In genomic region chr19:39124136-39124764, GRCh38 we compare ENCODE assay signal across 14 cellular contexts. TPM values are rescaled to one million over a fixed set of nuclear protein-coding genes. Genes with fewer than 3 reads are reported as not detected.
DNase-seq lines count a peak whose midpoint lies in the region; ATAC-seq, FAIRE-seq and TF ChIP-seq lines count a peak whose summit lies in the region.
"Had no signal": no experiment of that assay in that cellular context is flagged by ENCODE, and none has a peak within 500 bp of the region (broad histone marks: within the 10 kb centered on the region; RNA-seq: fewer than 3 reads in every experiment).

No MANE protein-coding gene starts in this region.

- intact Hi-C loops in Panc1 (cut with micrococcal nuclease; ENCODE audit: unreplicated experiment), result no loop called here

- no peaks in the 10 kb centered on the region for H3K9me3 ChIP-seq in Panc1 (ENCODE audit: control insufficient read depth, insufficient read depth, low read depth, low read length)
- H3K9me3 ChIP-seq in H1 (ENCODE audit: insufficient read depth in 2 of 2, low read depth in 1 of 2, low read length in 1 of 2), result no peaks in the 10 kb centered on the region
- no peaks in the 10 kb centered on the region for H3K9me3 ChIP-seq in WERI-Rb-1 (ENCODE audit: severe bottlenecking)
- H3K9me3 ChIP-seq: lower lobe of right lung had no signal

- H2BK20ac ChIP-seq in H1 (ENCODE audit: low read length), result 0 out of 2 replicates have a peak overlapping the region, but pooled peaks have one; percentile 32

- no peak overlapping the region for H3K27ac Mint-ChIP-seq in osteocyte (ENCODE audit: unreplicated experiment)

- H2BK5ac ChIP-seq in H1 (ENCODE audit: low read depth, low read length), result peak overlapping the region; percentile 85; the same call in 1 of the 2 replicates

- 72% methylated on average over 7 of the region's 7 CpGs; no CpG with 5 or more reads in 1 of the 2 experiments for WGBS in H1 (ENCODE audit: extremely low coverage in 1 of 2, insufficient coverage in 1 of 2, insufficient read length in 1 of 2, insufficient replicate concordance in 2 of 2, low coverage in 1 of 2, low lambda C conversion rate in 2 of 2, missing lambda C conversion rate in 1 of 2), 2 experiments

- no peak overlapping the region for H2BK15ac ChIP-seq in H1 (ENCODE audit: low read length)

- H3K23me2 ChIP-seq in H1 (ENCODE audit: low read depth, low read length), result no peaks in the 10 kb centered on the region; the same call in 1 of the 2 replicates

- no peak overlapping the region for H4K91ac ChIP-seq in H1 (replicated peaks; ENCODE audit: insufficient read length, low read length)

- no peak overlapping the region for H2BK120ac ChIP-seq in H1 (replicated peaks; ENCODE audit: low read depth, low read length)

- peak overlapping the region; percentile 70 for H2AFZ ChIP-seq in H1 (ENCODE audit: low read length)

- H2BK12ac ChIP-seq in H1 (ENCODE audit: low read depth, low read length), result 0 out of 2 replicates have a peak overlapping the region, but pooled peaks have one; percentile 63

- H3K36me3 ChIP-seq in Panc1 (ENCODE audit: control insufficient read depth, insufficient read depth, low read length), result no peaks in the 10 kb centered on the region
- H3K36me3 ChIP-seq in H1 (ENCODE audit: control insufficient read depth in 2 of 4, insufficient read depth in 4 of 4, low read length in 3 of 4), result no peaks in the 10 kb centered on the region
- H3K36me3 ChIP-seq in WERI-Rb-1, result peaks cover 2% of the 10 kb centered on the region; the same call in 1 of the 2 replicates
- H3K36me3 ChIP-seq: lower lobe of right lung had no signal

- TF ChIP-seq RAD21 in H1 (IDR thresholded peaks at IDR 0.05 in 1 of 2, conservative IDR thresholded peaks at IDR 0.05 in 1 of 2; ENCODE audit: low read depth in 2 of 2, low read length in 2 of 2), result no peak

- no peak overlapping the region for H3K9ac ChIP-seq in H1 (replicated peaks in 1 of 4; ENCODE audit: extremely low read depth in 1 of 4, low read depth in 3 of 4, low read length in 3 of 4)

- H3K14ac ChIP-seq in H1 (ENCODE audit: insufficient read length), result no peak overlapping the region

- no peaks in the 10 kb centered on the region for H3K9me3 Mint-ChIP-seq in activated T-cell treated with anti-CD3 and anti-CD28 coated beads, Interleukin-2, amount 50 U/mL, for 4 hours
- no peaks in the 10 kb centered on the region for H3K9me3 Mint-ChIP-seq in osteocyte (ENCODE audit: unreplicated experiment)

- peaks cover 15 to 34% of the 10 kb centered on the region in 2 experiments for H3K79me2 ChIP-seq in H1 (ENCODE audit: control insufficient read depth in 1 of 2, insufficient read depth in 2 of 2, low read length in 2 of 2)

- H3K27me3 Mint-ChIP-seq in activated T-cell treated with anti-CD3 and anti-CD28 coated beads, Interleukin-2, amount 50 U/mL, for 4 hours (ENCODE audit: low read depth), result peaks cover 6% of the 10 kb centered on the region
- peaks cover 8% of the 10 kb centered on the region for H3K27me3 Mint-ChIP-seq in osteocyte (ENCODE audit: unreplicated experiment)

- H4K5ac ChIP-seq in H1 (ENCODE audit: insufficient read length, low read depth, low read length), result no peak overlapping the region

- H3K27ac ChIP-seq in Panc1 (ENCODE audit: low read length), result peak overlapping the region; percentile 89
- H3K27ac ChIP-seq in H1 (ENCODE audit: low read depth, low read length), result 0 out of 2 replicates have a peak overlapping the region, but pooled peaks have one; percentile 38
- no peak overlapping the region for H3K27ac ChIP-seq in WERI-Rb-1

- H3K79me1 ChIP-seq in H1 (ENCODE audit: low read depth, low read length), result peaks cover 13% of the 10 kb centered on the region

- H3K23ac ChIP-seq in H1 (ENCODE audit: insufficient read length), result no peak overlapping the region

- no peak overlapping the region for H4K8ac ChIP-seq in H1 (ENCODE audit: extremely low read depth, insufficient read depth, low read length)

- no peak for ATAC-seq in activated T-cell treated with anti-CD3 and anti-CD28 coated beads, Interleukin-2, amount 50 U/mL, for 4 hours
- ATAC-seq in Panc1 (no peak), HG02623 (IDR thresholded peaks at IDR 0.05; ENCODE audit: unreplicated experiment) (no peak), HG02973 (IDR thresholded peaks at IDR 0.05; ENCODE audit: unreplicated experiment) (no peak)
- ATAC-seq: HCT116, lower lobe of right lung had no signal

- H2AK5ac ChIP-seq in H1 (ENCODE audit: low read depth, low read length), result no peak overlapping the region

- no peak overlapping the region for H3K4ac ChIP-seq in H1 (replicated peaks; ENCODE audit: insufficient read length, low read depth, low read length)

- H3K4me3 ChIP-seq in Panc1 (ENCODE audit: low read depth in 2 of 2, low read length in 2 of 2), result no peak overlapping the region
- H3K4me3 ChIP-seq in H1 (ENCODE audit: extremely low read depth in 1 of 4, insufficient read depth in 2 of 4, low read depth in 3 of 4, low read length in 4 of 4), result no peak overlapping the region
- H3K4me3 ChIP-seq in WERI-Rb-1 (ENCODE audit: low read depth, low read length), result no peak overlapping the region

- POLR2A ChIA-PET in Panc1 (lab: Charles Lee), result interaction anchor here (0.7 kb wide), 1 partner anchor 312 kb away, joined by 4 read pairs; the partner anchor contains the start of gene RPS16
- POLR2A ChIA-PET in H1 (lab: Charles Lee; ENCODE audit: partially characterized antibody), result interaction anchor here (1.0 to 2.8 kb wide), 2 partner anchors 20 to 72 kb away, joined by 4 to 6 read pairs; partner anchors contain the start of gene NCCRP1

- in situ Hi-C loops in Panc1 (cut with HindIII; ENCODE audit: low pct_unique_long_range_greater_than_20kb, low sequenced_read_pairs), result no loop called here

- H3K56ac ChIP-seq in H1 (replicated peaks; ENCODE audit: insufficient read length, low read depth, low read length), result no peak overlapping the region

- H3K36me3 Mint-ChIP-seq in activated T-cell treated with anti-CD3 and anti-CD28 coated beads, Interleukin-2, amount 50 U/mL, for 4 hours (ENCODE audit: insufficient read depth), result no peaks in the 10 kb centered on the region
- no peaks in the 10 kb centered on the region for H3K36me3 Mint-ChIP-seq in osteocyte (ENCODE audit: unreplicated experiment)

- CTCF ChIA-PET in Panc1 (lab: Charles Lee) (interaction anchor here (0.7 to 1.2 kb wide), 3 partner anchors 25 to 285 kb away, joined by 4 to 10 read pairs (median 4); no protein-coding TSS in a partner anchor), H1 (lab: Charles Lee; ENCODE audit: partially characterized antibody) (interaction anchor here (0.6 to 1.0 kb wide), 2 partner anchors 64 to 199 kb away, joined by 3 to 4 read pairs; no protein-coding TSS in a partner anchor)

- no TSS peak for BruUV-seq in Panc1 (replicated peaks; lab: Mats Ljungman, UMichigan)

- peaks cover 28% of the 10 kb centered on the region for H3K4me1 Mint-ChIP-seq in activated T-cell treated with anti-CD3 and anti-CD28 coated beads, Interleukin-2, amount 50 U/mL, for 4 hours (ENCODE audit: low read depth)
- peaks cover 40% of the 10 kb centered on the region for H3K4me1 Mint-ChIP-seq in osteocyte (ENCODE audit: unreplicated experiment)

- H3K27me3 ChIP-seq in Panc1 (ENCODE audit: control insufficient read depth, insufficient read depth, low read length) (no peaks in the 10 kb centered on the region), H1 (replicated peaks in 1 of 4; ENCODE audit: control insufficient read depth in 3 of 4, extremely low read depth in 1 of 4, insufficient read depth in 3 of 4, low read length in 3 of 4) (no peaks in the 10 kb centered on the region), WERI-Rb-1 (ENCODE audit: insufficient read depth, low read depth, severe bottlenecking) (no peaks in the 10 kb centered on the region)

- H3K4me1 ChIP-seq in Panc1 (ENCODE audit: control insufficient read depth, insufficient read depth, low read length), result peaks cover 33% of the 10 kb centered on the region
- peaks cover 0 to 14% (median 6%) of the 10 kb centered on the region in 4 experiments; a peak in 6 of 7 replicates for H3K4me1 ChIP-seq in H1 (replicated peaks in 1 of 4; ENCODE audit: control insufficient read depth in 3 of 4, insufficient read depth in 4 of 4, low read length in 3 of 4)

- H4K20me1 ChIP-seq in H1 (replicated peaks in 1 of 2; ENCODE audit: control insufficient read depth in 1 of 2, insufficient read depth in 2 of 2, low read length in 2 of 2), result peaks cover 3 to 22% of the 10 kb centered on the region in 2 experiments

- DNase-seq in activated T-cell treated with anti-CD3 and anti-CD28 coated beads, Interleukin-2, amount 50 U/mL, for 4 hours, result no peak
- no peak for DNase-seq in activated T-cell treated with anti-CD3 and anti-CD28 coated beads for 4 hours
- DNase-seq in Panc1 (ENCODE audit: low read depth, low spot score), result no peak
- no peak for DNase-seq in H1 (ENCODE audit: low read depth in 1 of 2, low spot score in 2 of 2)
- DNase-seq in osteocyte (ENCODE audit: extremely low spot score, unreplicated experiment), result no peak
- no peak for DNase-seq in WERI-Rb-1
- DNase-seq: amygdala, cortex of kidney, lower lobe of right lung, NCI-H2171 had no signal

- peak overlapping the region; percentile 40 to 57 for H3K4me2 ChIP-seq in H1 (ENCODE audit: insufficient read depth in 1 of 2, low read depth in 2 of 2, low read length in 2 of 2)

- H3K4me3 Mint-ChIP-seq in activated T-cell treated with anti-CD3 and anti-CD28 coated beads, Interleukin-2, amount 50 U/mL, for 4 hours, result peak overlapping the region; percentile 71
- peak overlapping the region; percentile 15 for H3K4me3 Mint-ChIP-seq in osteocyte (ENCODE audit: unreplicated experiment)

- TF ChIP-seq POLR2A in H1 (IDR thresholded peaks at IDR 0.05; ENCODE audit: control extremely low read depth in 1 of 2, low read depth in 2 of 2, low read length in 2 of 2), result no peak

- no peak for TF ChIP-seq EP300 in H1 (IDR thresholded peaks at IDR 0.05; ENCODE audit: borderline replicate concordance in 1 of 2, low read depth in 2 of 2, low read length in 2 of 2)

- no peak for TF ChIP-seq CTCF in Panc1 (IDR thresholded peaks at IDR 0.05)
- no peak for TF ChIP-seq CTCF in H1 (IDR thresholded peaks at IDR 0.05; ENCODE audit: control extremely low read depth in 1 of 3, insufficient read depth in 1 of 3, low read depth in 1 of 3, low read length in 3 of 3)
- no peak for TF ChIP-seq CTCF in osteocyte (IDR thresholded peaks at IDR 0.05)
- TF ChIP-seq CTCF in WERI-Rb-1 (IDR thresholded peaks at IDR 0.05; ENCODE audit: low read depth, low read length), result no peak

- no peak for FAIRE-seq in H1 (lab: Jason Lieb, UNC)
- FAIRE-seq: urothelium cell line had no signal

- H3K18ac ChIP-seq in H1 (ENCODE audit: extremely low read depth, low read length), result peak overlapping the region; percentile 48; the same call in 1 of the 2 replicates

RNA-seq across cellular contexts. Expression of gene PAK4, which starts 1.3 kb away (rescaled TPM):
- total RNA-seq in activated T-cell treated with anti-CD3 and anti-CD28 coated beads, Interleukin-2, amount 50 U/mL, for 4 hours, result 10 to 100 TPM; 21.3 to 24.4 (median 23.5) TPM
- total RNA-seq in Panc1 (2021; ENCODE audit: unreplicated experiment) (311 TPM), osteocyte (14.8 and 16.5 TPM in 2 replicates)
- polyA plus RNA-seq in Panc1 (2012; ENCODE audit: insufficient read length), result 362 TPM
- total RNA-seq in H1 (2021; fragmentation: NEBNext Ultra II Directional; extraction: Animal tissue kit (Norgen Biotek cat#: 25700)), result 64.4 and 67.6 TPM in 2 replicates
- polyA plus RNA-seq in H1 (2011; rRNA removed), result 50.7 and 107 TPM in 2 replicates
- 55.5 TPM for polyA plus RNA-seq in H1 (2011; cell fraction: cytosol; rRNA removed)
- 89.7 TPM for polyA plus RNA-seq in H1 (2011; cell fraction: nucleus; rRNA removed)
- polyA plus RNA-seq in H1 (2012, experiment 1 of 2), result 40.5 to 57.3 TPM (median 53.1 TPM) in 4 replicates
- 64.2 TPM for polyA plus RNA-seq in H1 (2012, experiment 2 of 2)
- polyA plus RNA-seq in H1 (2013, experiment 1 of 2), result 47.5 TPM
- 47.5 TPM for polyA plus RNA-seq in H1 (2013, experiment 2 of 2)
- 17.7 and 25.9 TPM in 2 replicates for polyA minus RNA-seq in H1 (2011; rRNA and poly(A)+ RNA removed)
- 39.9 TPM for polyA minus RNA-seq in H1 (2011; cell fraction: cytosol; rRNA and poly(A)+ RNA removed)
- 22.8 TPM for polyA minus RNA-seq in H1 (2011; cell fraction: nucleus; rRNA and poly(A)+ RNA removed)

RNA-seq across cellular contexts. Expression of gene ACP7, which starts 40.1 kb away (rescaled TPM):
- total RNA-seq in activated T-cell treated with anti-CD3 and anti-CD28 coated beads, Interleukin-2, amount 50 U/mL, for 4 hours, result under 1 TPM in 1 of 3 donors, not detected in 2; 0.20 TPM
- total RNA-seq in Panc1 (2021; ENCODE audit: unreplicated experiment), result 10.3 TPM
- polyA plus RNA-seq in Panc1 (2012; ENCODE audit: insufficient read length), result 8.1 TPM
- 0.50 and 0.98 TPM in 2 replicates for total RNA-seq in H1 (2021; fragmentation: NEBNext Ultra II Directional; extraction: Animal tissue kit (Norgen Biotek cat#: 25700))
- polyA plus RNA-seq in H1 (2011; rRNA removed), result 0.27 and 0.58 TPM in 2 replicates
- 0.36 TPM for polyA plus RNA-seq in H1 (2011; cell fraction: cytosol; rRNA removed)
- 0.83 TPM for polyA plus RNA-seq in H1 (2011; cell fraction: nucleus; rRNA removed)
- polyA plus RNA-seq in H1 (2012, experiment 1 of 2), result 0.55 to 0.78 TPM (median 0.67 TPM) in 4 replicates
- 0.45 TPM for polyA plus RNA-seq in H1 (2012, experiment 2 of 2)
- 0.30 TPM for polyA plus RNA-seq in H1 (2013, experiment 1 of 2)
- 0.29 TPM for polyA plus RNA-seq in H1 (2013, experiment 2 of 2)
- polyA minus RNA-seq in H1 (2011; rRNA and poly(A)+ RNA removed), result 0.19 and 0.76 TPM in 2 replicates
- not detected for polyA minus RNA-seq in H1 (2011; cell fraction: cytosol; rRNA and poly(A)+ RNA removed)
- polyA minus RNA-seq in H1 (2011; cell fraction: nucleus; rRNA and poly(A)+ RNA removed), result 0.70 TPM
- total RNA-seq in osteocyte, result not detected in 2 replicates
- total RNA-seq: lower lobe of right lung had no signal
